Comparison of ENCODE assay signal across 21 cellular contexts in the genomic region with DNA sequence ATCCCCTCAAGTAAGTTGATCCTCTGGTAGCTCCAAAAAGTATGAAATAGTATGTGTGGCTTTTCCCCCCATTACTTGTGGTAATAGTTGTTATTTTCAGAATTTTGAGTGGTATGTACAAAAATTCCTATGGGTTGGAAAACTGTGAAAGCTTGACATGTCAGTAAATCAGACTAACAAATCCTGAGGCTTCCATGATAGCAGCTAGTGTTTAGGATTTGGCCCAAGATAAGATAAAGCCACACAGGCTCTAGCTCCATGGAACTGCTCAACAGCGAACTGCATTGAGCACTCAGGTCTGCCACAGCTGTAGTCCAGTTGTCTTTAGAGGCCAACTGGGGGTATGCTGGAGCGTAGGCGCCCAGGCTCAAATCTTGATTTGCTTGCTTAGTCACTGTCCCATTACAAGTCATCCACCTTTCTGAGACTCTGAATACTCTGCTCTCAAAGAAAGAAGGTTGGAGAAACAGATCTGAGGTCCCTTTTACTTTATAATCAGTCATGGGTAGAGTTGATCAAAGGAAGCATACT. TPM values are rescaled to one million over a fixed set of nuclear protein-coding genes. Genes with fewer than 3 reads are reported as not detected.
DNase-seq lines count a peak whose midpoint lies in the region; ATAC-seq lines count a peak whose summit lies in the region.
"Had no signal": no experiment of that assay in that cellular context is flagged by ENCODE, and none has a peak within 500 bp of the region (broad histone marks: within the 10 kb centered on the region; RNA-seq: fewer than 3 reads in every experiment).

No MANE protein-coding gene starts in this region.

- H3K27ac ChIP-seq in angular gyrus (ENCODE audit: low read depth, low read length) = peak overlapping the region; percentile 19
- H3K27ac ChIP-seq: esophagus muscularis mucosa, ovary, right atrium auricular region had no signal

- intact Hi-C loops in sciatic nerve (cut with DNase I) = no loop called here

- POLR2A ChIA-PET in T-cell (lab: Charles Lee) = interaction anchor here (0.6 to 1.1 kb wide), 3 partner anchors 8 to 10 kb away, joined by 3 to 4 read pairs (median 4); no protein-coding TSS in a partner anchor

- no peak overlapping the region for H3K4me3 Mint-ChIP-seq in stimulated activated naive CD8-positive, alpha-beta T cell treated with anti-CD3 and anti-CD28 coated beads, Interleukin-15, Interleukin-2, amounts not matched to agents 100 ng/mL and 50 ng/mL, for 24 hours
- no peak overlapping the region for H3K4me3 Mint-ChIP-seq in stimulated activated naive CD8-positive, alpha-beta T cell treated with anti-CD3 and anti-CD28 coated beads, Interleukin-15, amount 100 ng/mL, for 72 hours
- H3K4me3 Mint-ChIP-seq in T-cell = no peak overlapping the region
- H3K4me3 Mint-ChIP-seq: mesothelial cell of epicardium, nephron progenitor cell, WTC11 had no signal

- H3K27ac Mint-ChIP-seq in stimulated activated naive CD8-positive, alpha-beta T cell treated with anti-CD3 and anti-CD28 coated beads, Interleukin-15, Interleukin-2, amounts not matched to agents 100 ng/mL and 50 ng/mL, for 24 hours = peak overlapping the region; percentile 34
- no peak overlapping the region for H3K27ac Mint-ChIP-seq in stimulated activated naive CD8-positive, alpha-beta T cell treated with anti-CD3 and anti-CD28 coated beads, Interleukin-15, amount 100 ng/mL, for 72 hours
- peak overlapping the region; percentile 80 to 87 for H3K27ac Mint-ChIP-seq in T-cell
- H3K27ac Mint-ChIP-seq: mesothelial cell of epicardium, WTC11 had no signal

- H3K4me1 Mint-ChIP-seq in stimulated activated naive CD8-positive, alpha-beta T cell treated with anti-CD3 and anti-CD28 coated beads, Interleukin-15, Interleukin-2, amounts not matched to agents 100 ng/mL and 50 ng/mL, for 24 hours (ENCODE audit: low read depth) = peaks cover 9% of the 10 kb centered on the region
- peaks cover 20% of the 10 kb centered on the region for H3K4me1 Mint-ChIP-seq in stimulated activated naive CD8-positive, alpha-beta T cell treated with anti-CD3 and anti-CD28 coated beads, Interleukin-15, amount 100 ng/mL, for 72 hours
- H3K4me1 Mint-ChIP-seq in T-cell = peaks cover 22 to 30% (median 23%) of the 10 kb centered on the region in 3 donors
- H3K4me1 Mint-ChIP-seq: mesothelial cell of epicardium, nephron progenitor cell had no signal

- no peaks in the 10 kb centered on the region for H3K27me3 Mint-ChIP-seq in stimulated activated naive CD8-positive, alpha-beta T cell treated with anti-CD3 and anti-CD28 coated beads, Interleukin-15, Interleukin-2, amounts not matched to agents 100 ng/mL and 50 ng/mL, for 24 hours
- no peaks in the 10 kb centered on the region for H3K27me3 Mint-ChIP-seq in stimulated activated naive CD8-positive, alpha-beta T cell treated with anti-CD3 and anti-CD28 coated beads, Interleukin-15, amount 100 ng/mL, for 72 hours
- H3K27me3 Mint-ChIP-seq in T-cell = no peaks in the 10 kb centered on the region

- no peaks in the 10 kb centered on the region for H3K9me3 Mint-ChIP-seq in stimulated activated naive CD8-positive, alpha-beta T cell treated with anti-CD3 and anti-CD28 coated beads, Interleukin-15, Interleukin-2, amounts not matched to agents 100 ng/mL and 50 ng/mL, for 24 hours
- H3K9me3 Mint-ChIP-seq in stimulated activated naive CD8-positive, alpha-beta T cell treated with anti-CD3 and anti-CD28 coated beads, Interleukin-15, amount 100 ng/mL, for 72 hours = no peaks in the 10 kb centered on the region
- H3K9me3 Mint-ChIP-seq in T-cell = no peaks in the 10 kb centered on the region
- H3K9me3 Mint-ChIP-seq: immature natural killer cell, mesothelial cell of epicardium, nephron progenitor cell, WTC11 had no signal

- no peak for DNase-seq in stimulated activated naive CD8-positive, alpha-beta T cell treated with anti-CD3 and anti-CD28 coated beads, Interleukin-15, amount 100 ng/mL, for 72 hours
- DNase-seq in T-cell (no peak), sciatic nerve (ENCODE audit: low spot score) (no peak), T-helper 9 cell (no peak)
- no peak for DNase-seq in effector CD4-positive, alpha-beta T cell
- DNase-seq: DMS79, GOT3, hippocampal formation, immature natural killer cell, left ventricle myocardium superior, NCI-H1436 treated with DMSO at 0.1 percent for 48 hours, NCI-H2107, NCI-H446 treated with DMSO at 0.1 percent for 48 hours, nephron progenitor cell, ovary had no signal

- ATAC-seq in stimulated activated naive CD8-positive, alpha-beta T cell treated with anti-CD3 and anti-CD28 coated beads, Interleukin-15, amount 100 ng/mL, for 72 hours = no peak
- ATAC-seq in T-cell (replicated peaks in 1 of 4) = no peak
- ATAC-seq in sciatic nerve = no peak
- ATAC-seq: left ventricle myocardium superior, WTC11 had no signal

- peaks cover 95% of the 10 kb centered on the region for H3K36me3 Mint-ChIP-seq in stimulated activated naive CD8-positive, alpha-beta T cell treated with anti-CD3 and anti-CD28 coated beads, Interleukin-15, Interleukin-2, amounts not matched to agents 100 ng/mL and 50 ng/mL, for 24 hours (ENCODE audit: low read depth)
- peaks cover 95% of the 10 kb centered on the region for H3K36me3 Mint-ChIP-seq in T-cell

- CTCF ChIA-PET in T-cell (lab: Charles Lee) = interaction anchor here (1.1 to 1.7 kb wide), 3 partner anchors 11 to 234 kb away, joined by 3 to 5 read pairs (median 3); no protein-coding TSS in a partner anchor

RNA-seq across cellular contexts. Expression of a gene that starts 28.7 kb away (rescaled TPM):
- total RNA-seq in T-cell = 100 to 1,000 TPM; 230 to 292 (median 266) TPM
- 251 TPM for total RNA-seq in sciatic nerve

Comparison
In these comparisons a context has a peak if more than half of its experiments do, and no peak if none do; other contexts are left out.
1. H3K27ac Mint-ChIP-seq: peak in stimulated activated naive CD8-positive, alpha-beta T cell treated with anti-CD3 and anti-CD28 coated beads, Interleukin-15, Interleukin-2, amounts not matched to agents 100 ng/mL and 50 ng/mL, for 24 hours (single experiment) and T-cell (2 of 2); none in stimulated activated naive CD8-positive, alpha-beta T cell treated with anti-CD3 and anti-CD28 coated beads, Interleukin-15, amount 100 ng/mL, for 72 hours (0 of 2).